Comparison of ENCODE assay signal across 17 cellular contexts in the genomic region with DNA sequence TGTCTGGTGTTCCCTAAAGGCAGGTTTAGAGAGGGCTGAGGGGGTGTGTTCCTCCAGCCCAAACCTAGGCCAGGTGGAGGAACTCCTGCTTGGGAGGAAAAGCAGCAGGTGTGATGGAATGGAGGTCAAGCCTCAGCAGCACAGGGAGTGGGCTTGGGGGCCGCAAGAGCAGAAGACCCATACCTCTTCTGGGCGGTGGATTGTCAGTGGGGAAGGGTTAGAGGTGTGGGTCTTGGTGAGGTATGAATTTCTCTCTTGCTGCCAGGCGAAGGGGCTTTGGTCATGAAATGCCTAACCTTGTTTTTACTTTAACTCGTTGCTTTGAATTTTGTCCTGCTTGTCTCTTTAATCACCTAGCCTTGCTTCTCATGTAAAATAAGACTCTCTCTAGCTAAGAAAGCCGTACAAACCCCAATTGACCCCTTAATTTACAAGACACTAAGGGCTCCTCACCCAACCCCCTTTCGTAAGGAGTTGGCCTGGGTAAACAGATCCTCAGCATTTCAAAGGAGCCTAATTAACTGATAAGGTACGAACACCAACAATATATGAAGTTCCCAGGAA. TPM values are rescaled to one million over a fixed set of nuclear protein-coding genes. Genes with fewer than 3 reads are reported as not detected.
DNase-seq lines count a peak whose midpoint lies in the region; ATAC-seq and TF ChIP-seq lines count a peak whose summit lies in the region.
"Had no signal": no experiment of that assay in that cellular context is flagged by ENCODE, and none has a peak within 500 bp of the region (broad histone marks: within the 10 kb centered on the region; RNA-seq: fewer than 3 reads in every experiment).

No MANE protein-coding gene starts in this region.

- H3K27me3 ChIP-seq in iPS-15b (ENCODE audit: control insufficient read depth, insufficient read depth, low read length), result no peaks in the 10 kb centered on the region
- H3K27me3 ChIP-seq: BLaER1, Peyer's patch had no signal

- H3K9ac ChIP-seq in iPS-15b (ENCODE audit: low read depth, low read length), result peak overlapping the region; percentile 12
- H3K9ac ChIP-seq: BLaER1, KMS-11 had no signal

- H3K4me1 Mint-ChIP-seq in activated naive CD4-positive, alpha-beta T cell treated with anti-CD3 and anti-CD28 coated beads for 36 hours (ENCODE audit: low read depth), result peaks cover 2% of the 10 kb centered on the region
- peaks cover 15% of the 10 kb centered on the region for H3K4me1 Mint-ChIP-seq in T-helper 17 cell
- peaks cover 10% of the 10 kb centered on the region for H3K4me1 Mint-ChIP-seq in stimulated activated effector memory CD8-positive, alpha-beta T cell treated with anti-CD3 and anti-CD28 coated beads, Interleukin-12 subunit alpha, Interleukin-12 subunit beta, amount 100 ng/mL, for 72 hours

- H3K4me3 Mint-ChIP-seq in activated naive CD4-positive, alpha-beta T cell treated with anti-CD3 and anti-CD28 coated beads for 36 hours, result no peak overlapping the region
- H3K4me3 Mint-ChIP-seq in T-helper 17 cell, result no peak overlapping the region
- no peak overlapping the region for H3K4me3 Mint-ChIP-seq in stimulated activated effector memory CD8-positive, alpha-beta T cell treated with anti-CD3 and anti-CD28 coated beads, Interleukin-12 subunit alpha, Interleukin-12 subunit beta, amount 100 ng/mL, for 72 hours

- H3K9me3 ChIP-seq in T-helper 17 cell (ENCODE audit: control insufficient read depth, low read length, poor library complexity, severe bottlenecking), result no peaks in the 10 kb centered on the region
- H3K9me3 ChIP-seq in iPS-15b (ENCODE audit: control insufficient read depth, insufficient read depth, low read length), result no peaks in the 10 kb centered on the region
- H3K9me3 ChIP-seq: BLaER1, Peyer's patch had no signal

- H3K36me3 ChIP-seq in iPS-15b (ENCODE audit: control insufficient read depth, insufficient read depth, low read length), result peaks cover 69% of the 10 kb centered on the region

- intact Hi-C loops in activated naive CD4-positive, alpha-beta T cell treated with anti-CD3 and anti-CD28 coated beads for 36 hours (cut with micrococcal nuclease), result no loop called here

- H3K9me3 Mint-ChIP-seq in activated naive CD4-positive, alpha-beta T cell treated with anti-CD3 and anti-CD28 coated beads for 36 hours, result no peaks in the 10 kb centered on the region
- H3K9me3 Mint-ChIP-seq in stimulated activated effector memory CD8-positive, alpha-beta T cell treated with anti-CD3 and anti-CD28 coated beads, Interleukin-12 subunit alpha, Interleukin-12 subunit beta, amount 100 ng/mL, for 72 hours, result no peaks in the 10 kb centered on the region

- H3K27me3 Mint-ChIP-seq in activated naive CD4-positive, alpha-beta T cell treated with anti-CD3 and anti-CD28 coated beads for 36 hours (ENCODE audit: low read depth), result no peaks in the 10 kb centered on the region
- no peaks in the 10 kb centered on the region for H3K27me3 Mint-ChIP-seq in T-helper 17 cell

- CTCF ChIA-PET in activated naive CD4-positive, alpha-beta T cell treated with anti-CD3 and anti-CD28 coated beads for 36 hours (lab: Charles Lee), result interaction anchor here (1.3 kb wide), 1 partner anchor 17 kb away, joined by 3 read pairs; no protein-coding TSS in a partner anchor
- CTCF ChIA-PET in HEK293T (lab: Yijun Ruan, JAX), result no interaction called here

- H3K36me3 Mint-ChIP-seq in activated naive CD4-positive, alpha-beta T cell treated with anti-CD3 and anti-CD28 coated beads for 36 hours (ENCODE audit: low read depth), result peaks cover 39% of the 10 kb centered on the region
- peaks cover 11% of the 10 kb centered on the region for H3K36me3 Mint-ChIP-seq in T-helper 17 cell (ENCODE audit: low read depth)
- H3K36me3 Mint-ChIP-seq in stimulated activated effector memory CD8-positive, alpha-beta T cell treated with anti-CD3 and anti-CD28 coated beads, Interleukin-12 subunit alpha, Interleukin-12 subunit beta, amount 100 ng/mL, for 72 hours, result peaks cover 97% of the 10 kb centered on the region

- ATAC-seq in T-helper 17 cell (no peak), GM21717 (IDR thresholded peaks at IDR 0.05; ENCODE audit: unreplicated experiment) (no peak)
- ATAC-seq in stimulated activated effector memory CD8-positive, alpha-beta T cell treated with anti-CD3 and anti-CD28 coated beads, Interleukin-12 subunit alpha, Interleukin-12 subunit beta, amount 100 ng/mL, for 72 hours, result no peak
- ATAC-seq: HCT116, HepG2 had no signal

- H3K27ac Mint-ChIP-seq in activated naive CD4-positive, alpha-beta T cell treated with anti-CD3 and anti-CD28 coated beads for 36 hours, result peak overlapping the region; percentile 12
- H3K27ac Mint-ChIP-seq in T-helper 17 cell, result peak overlapping the region; percentile 37
- H3K27ac Mint-ChIP-seq in stimulated activated effector memory CD8-positive, alpha-beta T cell treated with anti-CD3 and anti-CD28 coated beads, Interleukin-12 subunit alpha, Interleukin-12 subunit beta, amount 100 ng/mL, for 72 hours, result peak overlapping the region; percentile 34

- no peak for DNase-seq in activated naive CD4-positive, alpha-beta T cell treated with anti-CD3 and anti-CD28 coated beads for 36 hours
- DNase-seq in activated naive CD4-positive, alpha-beta T cell treated with Interleukin-2 at 50 U/mL for 16 hours, result no peak
- DNase-seq in T-helper 17 cell, result no peak
- DNase-seq in stimulated activated effector memory CD8-positive, alpha-beta T cell treated with anti-CD3 and anti-CD28 coated beads, Interleukin-12 subunit alpha, Interleukin-12 subunit beta, amount 100 ng/mL, for 72 hours (ENCODE audit: low spot score in 2 of 2), result no peak
- DNase-seq in NCI-H748 treated with DMSO at 0.1 percent for 48 hours (lab: John Stamatoyannopoulos, UW), result no peak
- DNase-seq in HEK293T (ENCODE audit: extremely low spot score), result no peak
- DNase-seq: NCI-H1092 treated with DMSO at 0.1 percent for 48 hours, NCI-H1694, NCI-H774, Peyer's patch, Right ventricle myocardium superior had no signal

- POLR2A ChIA-PET in HEK293T (lab: Yijun Ruan, JAX), result no interaction called here

- peaks cover 25% of the 10 kb centered on the region for H3K4me1 ChIP-seq in iPS-15b (ENCODE audit: control insufficient read depth, insufficient read depth, low read length)
- H3K4me1 ChIP-seq: BLaER1, Peyer's patch had no signal

- peak overlapping the region; percentile 39 for H3K4me3 ChIP-seq in iPS-15b (ENCODE audit: low read depth, low read length)
- H3K4me3 ChIP-seq: BLaER1, Peyer's patch had no signal

TF ChIP-seq in HEK293T, 16 proteins besides CTCF, POLR2A, EP300 and RAD21:
- no peak for TF ChIP-seq NFRKB (IDR thresholded peaks at IDR 0.05)
- TF ChIP-seq HDGF (IDR thresholded peaks at IDR 0.05; ENCODE audit: borderline replicate concordance), result no peak
- no peak for TF ChIP-seq BHLHE40 (IDR thresholded peaks at IDR 0.05; ENCODE audit: borderline replicate concordance)
- no peak for TF ChIP-seq LEF1 (IDR thresholded peaks at IDR 0.05; ENCODE audit: borderline replicate concordance)
- TF ChIP-seq FOXA1 (IDR thresholded peaks at IDR 0.05), result no peak
- no peak for TF ChIP-seq FOXK2 (IDR thresholded peaks at IDR 0.05)
- TF ChIP-seq SUZ12 (IDR thresholded peaks at IDR 0.05), result no peak
- TF ChIP-seq CTBP1 (IDR thresholded peaks at IDR 0.05; ENCODE audit: borderline replicate concordance), result no peak
- no peak for TF ChIP-seq SP1 (IDR thresholded peaks at IDR 0.05)
- TF ChIP-seq FOXM1 (IDR thresholded peaks at IDR 0.05; ENCODE audit: borderline replicate concordance), result no peak
- no peak for TF ChIP-seq ARNT (IDR thresholded peaks at IDR 0.05)
- TF ChIP-seq TARDBP (IDR thresholded peaks at IDR 0.05), result no peak
TF ChIP-seq in HEK293T: peak in this region for 0.

RNA-seq across cellular contexts. Expression of gene DHX30, which starts 38.9 kb away (rescaled TPM):
- 10 to 100 TPM; 65.6 to 69.9 TPM for total RNA-seq in activated naive CD4-positive, alpha-beta T cell treated with anti-CD3 and anti-CD28 coated beads for 36 hours
- 10 to 100 TPM; 66.8 to 74.2 TPM for total RNA-seq in T-helper 17 cell
